In genomic region chr16:2603165-2604015, GRCh38 we compare ENCODE assay signal across 8 cellular contexts.
DNase-seq lines count a peak whose midpoint lies in the region; ATAC-seq and TF ChIP-seq lines count a peak whose summit lies in the region.

No MANE protein-coding gene starts in this region.

- H3K9me3 Mint-ChIP-seq in central memory CD8-positive, alpha-beta T cell, result no peaks in the 10 kb centered on the region

- no peaks in the 10 kb centered on the region for H3K27me3 ChIP-seq in A673 (replicated peaks; ENCODE audit: insufficient read depth, low read depth, low read length, poor library complexity)

- no peaks in the 10 kb centered on the region for H3K36me3 ChIP-seq in A673 (ENCODE audit: insufficient read depth, low read length, poor library complexity, severe bottlenecking)

- no peak for TF ChIP-seq CTCF in A673 (conservative IDR thresholded peaks at IDR 0.05; ENCODE audit: low read depth, low read length)

- TSS peak; percentile 54 for BruUV-seq in A673 (replicated peaks; lab: Mats Ljungman, UMichigan)

- CTCF ChIA-PET in A673 (lab: Charles Lee), result no interaction called here

- peak overlapping the region; percentile 81 for H3K27ac ChIP-seq in A673 (ENCODE audit: low read depth, low read length, poor library complexity, severe bottlenecking)

- no peaks in the 10 kb centered on the region for H3K9me3 ChIP-seq in A673 (ENCODE audit: low read depth, low read length, poor library complexity, severe bottlenecking)

- peaks cover 15% of the 10 kb centered on the region for H3K4me1 Mint-ChIP-seq in central memory CD8-positive, alpha-beta T cell

- H3K4me1 ChIP-seq in A673 (ENCODE audit: insufficient read depth, low read length, poor library complexity, severe bottlenecking), result no peaks in the 10 kb centered on the region

- H3K4me3 ChIP-seq in A673 (ENCODE audit: low read depth, low read length, poor library complexity, severe bottlenecking), result peak overlapping the region; percentile 96

- ATAC-seq in GM18870 (IDR thresholded peaks at IDR 0.05; ENCODE audit: unreplicated experiment) (peak; percentile 42), HG03159 (IDR thresholded peaks at IDR 0.05; ENCODE audit: unreplicated experiment) (peak; percentile 62)
- no peak for ATAC-seq in central memory CD8-positive, alpha-beta T cell (replicated peaks; ENCODE audit: extremely low read depth, poor library complexity, severe bottlenecking)

- DNase-seq in A673 (ENCODE audit: low spot score), result peak; percentile 97
- DNase-seq in NCI-H226, result peak; percentile 98
- DNase-seq in activated CD4-positive, CD25-positive, alpha-beta regulatory T cell treated with anti-CD3 and anti-CD28 coated beads, Interleukin-2, amount 50 U/mL, for 16 hours (ENCODE audit: low read depth, low spot score), result peak; percentile 66
- DNase-seq in central memory CD8-positive, alpha-beta T cell (ENCODE audit: low spot score in 2 of 2), result peak; percentile 42 to 50
- DNase-seq in islet precursor cell, result peak; percentile 98
- peak; percentile 81 to 88 for DNase-seq in stimulated activated CD4-positive, alpha-beta T cell treated with anti-CD3 and anti-CD28 coated beads, Interleukin-12 subunit alpha, Interleukin-12 subunit beta, amount 100 ng/mL, for 24 hours (ENCODE audit: low read depth in 2 of 2)

- peak overlapping the region; percentile 95 for H3K27ac Mint-ChIP-seq in central memory CD8-positive, alpha-beta T cell (ENCODE audit: low read depth)

- POLR2A ChIA-PET in A673 (lab: Charles Lee; ENCODE audit: low non-redundant PET), result no interaction called here

- no peaks in the 10 kb centered on the region for H3K27me3 Mint-ChIP-seq in central memory CD8-positive, alpha-beta T cell

- peaks cover 13% of the 10 kb centered on the region for H3K36me3 Mint-ChIP-seq in central memory CD8-positive, alpha-beta T cell (ENCODE audit: insufficient read depth)

- intact Hi-C loops in A673 (cut with micrococcal nuclease; ENCODE audit: unreplicated experiment), result no loop called here

- H3K4me3 Mint-ChIP-seq in central memory CD8-positive, alpha-beta T cell, result peak overlapping the region; percentile 100

Comparison
In these comparisons a context has a peak if more than half of its experiments do, and no peak if none do; other contexts are left out.
1. DNase-seq: peak in every context shown above with its lines; median percentile 98 in NCI-H226; 98 in islet precursor cell; 97 in A673; 84 in stimulated activated CD4-positive, alpha-beta T cell treated with anti-CD3 and anti-CD28 coated beads, Interleukin-12 subunit alpha, Interleukin-12 subunit beta, amount 100 ng/mL, for 24 hours; 66 in activated CD4-positive, CD25-positive, alpha-beta regulatory T cell treated with anti-CD3 and anti-CD28 coated beads, Interleukin-2, amount 50 U/mL, for 16 hours; 46 in central memory CD8-positive, alpha-beta T cell.